9 cellular contexts compared by ENCODE assay signal in the genomic region with DNA sequence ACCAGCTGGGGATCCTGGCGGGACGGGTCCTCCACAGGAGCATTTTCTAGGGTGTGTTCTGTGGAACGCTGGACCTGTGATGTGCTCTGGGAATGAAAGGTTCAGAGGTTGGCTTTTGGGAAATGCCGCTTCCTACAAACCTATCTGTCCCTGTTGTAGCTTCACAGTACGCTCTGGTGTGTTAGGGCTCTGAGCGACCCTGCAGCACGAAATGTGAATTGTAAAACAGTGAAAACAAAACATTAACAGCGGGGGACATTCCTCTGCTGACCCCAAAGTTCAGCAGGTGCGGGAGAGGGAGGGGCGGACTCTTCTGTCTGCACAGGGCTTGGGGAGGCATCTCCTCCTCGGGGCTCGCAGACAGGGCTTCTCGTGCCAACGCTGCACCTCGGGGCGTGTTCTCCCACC.
DNase-seq lines count a peak whose midpoint lies in the region; ATAC-seq and TF ChIP-seq lines count a peak whose summit lies in the region.
"Had no signal": no experiment of that assay in that cellular context is flagged by ENCODE, and none has a peak within 500 bp of the region (broad histone marks: within the 10 kb centered on the region; RNA-seq: fewer than 3 reads in every experiment).

No MANE protein-coding gene starts in this region.

- CTCF ChIA-PET in AG04449 (lab: Yijun Ruan, JAX), result interaction anchor here (0.7 kb wide), 1 partner anchor 122 kb away, joined by 3 read pairs; no protein-coding TSS in a partner anchor

- no peak for DNase-seq in AG04449 (ENCODE audit: low read depth, low spot score)
- no peak for DNase-seq in adipocyte (ENCODE audit: low read depth)
- no peak for DNase-seq in lower lobe of right lung
- no peak for DNase-seq in NCI-H226
- no peak for DNase-seq in HFFc6
- no peak for DNase-seq in germinal center (ENCODE audit: low spot score)
- DNase-seq: NCI-H187 had no signal

- H3K4me1 Mint-ChIP-seq in HFFc6 (ENCODE audit: low read depth), result no peaks in the 10 kb centered on the region

- ATAC-seq in HG02571 (IDR thresholded peaks at IDR 0.05; ENCODE audit: unreplicated experiment) (peak; percentile 22), lower lobe of right lung (peak; percentile 23 to 32), HG03108 (IDR thresholded peaks at IDR 0.05; ENCODE audit: unreplicated experiment) (no peak)

- peaks cover 81% of the 10 kb centered on the region for H3K27me3 ChIP-seq in adipocyte (replicated peaks; ENCODE audit: control insufficient read depth, insufficient read depth, low read length)
- peaks cover 23% of the 10 kb centered on the region for H3K27me3 ChIP-seq in lower lobe of right lung (ENCODE audit: low read depth)

- intact Hi-C loops in lower lobe of right lung (cut with DNase I), result no loop called here

- no peaks in the 10 kb centered on the region; the same call in 1 of the 2 replicates for H3K36me3 Mint-ChIP-seq in HFFc6 (ENCODE audit: low read depth)

- H3K9me3 ChIP-seq in adipocyte (ENCODE audit: control insufficient read depth, low read length), result peaks cover 19% of the 10 kb centered on the region
- no peaks in the 10 kb centered on the region for H3K9me3 ChIP-seq in lower lobe of right lung

- H3K4me1 ChIP-seq in adipocyte (ENCODE audit: control insufficient read depth, insufficient read depth, low read length) (peaks cover 3% of the 10 kb centered on the region), lower lobe of right lung (peaks cover 7% of the 10 kb centered on the region)

- no peaks in the 10 kb centered on the region for H3K36me3 ChIP-seq in adipocyte (ENCODE audit: control insufficient read depth, insufficient read depth, low read length, severe bottlenecking)
- no peaks in the 10 kb centered on the region for H3K36me3 ChIP-seq in lower lobe of right lung

- H3K4me3 ChIP-seq in AG04449 (ENCODE audit: low read depth, low read length) (peak overlapping the region; percentile 23), adipocyte (ENCODE audit: low read length) (peak overlapping the region; percentile 78), lower lobe of right lung (peak overlapping the region; percentile 51)

- no peaks in the 10 kb centered on the region; the same call in 1 of the 2 replicates for H3K9me3 Mint-ChIP-seq in HFFc6

- TF ChIP-seq CTCF in AG04449 (IDR thresholded peaks at IDR 0.05; ENCODE audit: insufficient read depth, low read length, missing control alignments) (no peak), lower lobe of right lung (IDR thresholded peaks at IDR 0.05) (no peak), HFFc6 (IDR thresholded peaks at IDR 0.05) (no peak)

- H3K27ac Mint-ChIP-seq in HFFc6, result no peak overlapping the region

- no peak overlapping the region for H3K4me3 Mint-ChIP-seq in HFFc6

- H3K27me3 Mint-ChIP-seq in HFFc6 (ENCODE audit: insufficient read depth), result peaks cover 3% of the 10 kb centered on the region; the same call in 1 of the 2 replicates

- no peak overlapping the region for H3K9ac ChIP-seq in adipocyte (ENCODE audit: low read length)

- POLR2A ChIA-PET in AG04449 (lab: Yijun Ruan, JAX), result no interaction called here

- no peak overlapping the region for H3K27ac ChIP-seq in lower lobe of right lung

Comparison
In these comparisons a context has a peak if more than half of its experiments do, and no peak if none do; other contexts are left out.
1. H3K4me3 ChIP-seq: peak in every context shown above with its lines; median percentile 78 in adipocyte; 51 in lower lobe of right lung; 23 in AG04449.